In the genomic region with DNA sequence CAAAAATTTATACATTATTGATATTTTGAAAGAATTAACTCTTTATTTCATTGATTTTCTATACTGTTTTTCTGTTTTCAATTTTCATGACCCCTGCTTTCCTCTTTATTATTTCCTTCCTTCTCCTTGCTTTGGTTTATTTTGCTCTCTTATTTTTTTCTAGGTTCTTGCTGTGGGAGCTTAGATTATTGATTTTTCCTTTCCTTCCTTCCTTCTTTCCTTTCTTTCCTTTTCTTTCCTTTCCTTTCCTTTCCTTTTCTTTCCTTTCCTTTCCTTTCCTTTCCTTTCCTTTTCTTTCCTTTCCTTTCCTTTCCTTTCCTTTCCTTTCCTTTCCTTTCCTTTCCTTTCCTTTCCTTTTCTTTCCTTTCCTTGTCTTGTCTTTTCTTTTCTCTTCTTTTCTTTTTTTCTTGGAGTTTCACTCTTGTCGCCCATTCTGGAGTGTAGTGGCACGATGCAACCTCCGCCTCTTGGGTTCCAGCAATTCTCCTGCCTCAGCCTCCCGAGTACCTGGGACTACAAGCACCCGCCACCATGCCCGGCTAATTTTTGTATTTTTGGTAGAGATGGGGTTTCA, we compare ENCODE assay signal across 4 cellular contexts. TPM values are rescaled to one million over a fixed set of nuclear protein-coding genes. Genes with fewer than 3 reads are reported as not detected.
"Had no signal": no experiment of that assay in that cellular context is flagged by ENCODE, and none has a peak within 500 bp of the region (broad histone marks: within the 10 kb centered on the region; RNA-seq: fewer than 3 reads in every experiment).

No MANE protein-coding gene starts in this region.

RNA-seq across cellular contexts. Expression of gene IGFL1, which starts 13.6 kb away (rescaled TPM):
- total RNA-seq: LHCN-M2, M059J, MCF 10A, NCI-H460 had no signal

RNA-seq across cellular contexts. Expression of gene HIF3A, which starts 53.7 kb away (rescaled TPM):
- total RNA-seq: LHCN-M2, M059J, MCF 10A, NCI-H460 had no signal
